ENCODE assay signal across 20 cellular contexts in the genomic region with DNA sequence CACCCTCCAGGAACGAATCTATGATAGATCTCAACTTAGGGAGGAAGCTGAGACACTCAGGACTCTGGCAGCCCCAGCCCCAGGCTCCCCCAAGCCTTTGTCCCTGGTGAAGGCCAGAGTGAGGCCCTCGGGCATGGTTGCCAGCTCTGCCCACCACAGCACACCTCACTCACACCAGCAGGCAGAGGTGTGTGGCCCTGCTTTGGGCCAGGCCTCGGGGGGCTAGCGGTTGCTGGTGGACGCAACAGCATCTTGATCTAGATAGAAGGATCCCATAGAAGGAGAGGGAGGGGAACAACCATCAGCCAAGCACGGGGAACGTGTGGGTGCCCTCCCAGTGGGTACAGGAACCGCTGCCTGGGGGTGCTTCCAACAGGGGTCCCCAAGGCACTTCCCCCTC. TPM values are rescaled to one million over a fixed set of nuclear protein-coding genes. Genes with fewer than 3 reads are reported as not detected.
"Had no signal": no experiment of that assay in that cellular context is flagged by ENCODE, and none has a peak within 500 bp of the region (broad histone marks: within the 10 kb centered on the region; RNA-seq: fewer than 3 reads in every experiment).

No MANE protein-coding gene starts in this region.

- H3K4me1 Mint-ChIP-seq: nephron progenitor cell had no signal

- H3K27ac ChIP-seq: heart left ventricle, neutrophil, psoas muscle, spleen had no signal

- H3K9me3 Mint-ChIP-seq: nephron progenitor cell had no signal

- H3K27me3 Mint-ChIP-seq: naive thymus-derived CD4-positive, alpha-beta T cell had no signal

- H3K4me3 Mint-ChIP-seq: naive thymus-derived CD4-positive, alpha-beta T cell; nephron progenitor cell had no signal

- H3K9me3 ChIP-seq: heart left ventricle, neutrophil, psoas muscle, spleen had no signal

- H3K27me3 ChIP-seq: heart left ventricle, neutrophil, spleen had no signal

- H3K4me3 ChIP-seq: heart left ventricle, psoas muscle, spleen had no signal

- DNase-seq: erythroblast; foreskin melanocyte; heart left ventricle; hippocampal formation; kidney glomerular epithelial cell; mammary epithelial cell; naive thymus-derived CD4-positive, alpha-beta T cell; nephron progenitor cell; psoas muscle; retina; spleen; stimulated activated CD4-positive, alpha-beta T cell treated with anti-CD3 and anti-CD28 coated beads, Interleukin-15, amount 100 ng/mL, for 24 hours; stimulated activated CD4-positive, alpha-beta T cell treated with anti-CD3 and anti-CD28 coated beads, Interleukin-2, amount 100 ng/mL, for 24 hours; stimulated activated CD4-positive, alpha-beta T cell treated with anti-CD3 and anti-CD28 coated beads, Interleukin-4, amount 100 ng/mL, for 4 hours; stimulated activated naive CD4-positive, alpha-beta T cell treated with Interleukin-2 at 50 U/mL for 16 hours; trophoblast cell had no signal

- H3K4me1 ChIP-seq: heart left ventricle, psoas muscle, spleen had no signal

- ATAC-seq: heart left ventricle; naive thymus-derived CD4-positive, alpha-beta T cell; psoas muscle; sciatic nerve had no signal

RNA-seq across cellular contexts. Expression of a gene that starts 55.6 kb away (rescaled TPM):
- total RNA-seq: endothelial cell of umbilical vein, mammary epithelial cell, osteoblast, psoas muscle, sciatic nerve had no signal
